In the genomic region with DNA sequence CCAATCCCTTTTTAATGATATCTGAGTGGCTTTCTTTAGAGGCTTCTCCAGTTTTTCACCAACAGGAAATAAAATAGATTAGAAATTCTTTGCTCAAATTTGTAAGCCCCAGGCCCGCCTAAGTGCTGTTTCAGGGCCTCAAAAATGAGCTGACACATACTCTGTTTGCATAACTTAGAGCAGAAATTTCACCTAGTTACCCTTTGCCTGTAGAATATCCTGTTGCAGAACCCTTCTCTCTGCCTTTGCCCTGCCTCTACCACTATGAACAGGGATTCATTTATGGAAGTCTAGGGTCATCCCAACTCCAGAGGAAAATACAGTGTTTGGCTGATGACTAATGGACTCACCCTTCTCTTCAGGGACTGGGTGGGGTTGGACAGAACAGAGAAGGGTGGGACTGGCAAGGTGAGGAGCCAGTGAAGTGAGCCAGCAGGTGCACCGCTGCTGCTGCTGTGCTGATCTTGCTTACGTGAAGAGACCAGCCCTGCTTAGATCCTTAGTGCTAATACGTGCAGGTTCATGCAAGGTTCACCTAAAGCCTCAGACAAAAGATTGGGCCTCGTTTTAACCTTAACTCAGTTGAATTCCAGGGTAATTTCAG, we compare ENCODE assay signal across 11 cellular contexts. TPM values are rescaled to one million over a fixed set of nuclear protein-coding genes. Genes with fewer than 3 reads are reported as not detected.
DNase-seq lines count a peak whose midpoint lies in the region; ATAC-seq, FAIRE-seq and TF ChIP-seq lines count a peak whose summit lies in the region.
"Had no signal": no experiment of that assay in that cellular context is flagged by ENCODE, and none has a peak within 500 bp of the region (broad histone marks: within the 10 kb centered on the region; RNA-seq: fewer than 3 reads in every experiment).

No MANE protein-coding gene starts in this region.

- TF ChIP-seq CTCF in right lobe of liver (IDR thresholded peaks at IDR 0.05) (no peak), HepG2 (CRISPR knock-in tag; IDR thresholded peaks at IDR 0.05) (no peak), lower lobe of right lung (IDR thresholded peaks at IDR 0.05) (no peak), vagina (IDR thresholded peaks at IDR 0.05) (no peak)

- H3K36me3 Mint-ChIP-seq in activated CD4-positive, alpha-beta memory T cell treated with anti-CD3 and anti-CD28 coated beads for 36 hours, result peaks cover 3% of the 10 kb centered on the region

- no peak overlapping the region for H3K4me2 ChIP-seq in HepG2 (ENCODE audit: low read depth, low read length)

- H3K4me1 ChIP-seq in right lobe of liver, result peaks cover 0 to 6% (median 2%) of the 10 kb centered on the region in 4 donors
- H3K4me1 ChIP-seq in HepG2 (ENCODE audit: insufficient read depth, low read length), result no peaks in the 10 kb centered on the region
- peaks cover 44% of the 10 kb centered on the region for H3K4me1 ChIP-seq in lower lobe of right lung
- peaks cover 37% of the 10 kb centered on the region for H3K4me1 ChIP-seq in vagina

- H3K9me3 ChIP-seq in right lobe of liver (no peaks in the 10 kb centered on the region), HepG2 (ENCODE audit: low read length) (no peaks in the 10 kb centered on the region), lower lobe of right lung (no peaks in the 10 kb centered on the region), vagina (no peaks in the 10 kb centered on the region)

- FAIRE-seq in HepG2 (lab: Jason Lieb, UNC), result no peak

- H3K36me3 ChIP-seq in right lobe of liver, result no peaks in the 10 kb centered on the region
- H3K36me3 ChIP-seq in HepG2 (replicated peaks in 1 of 2; ENCODE audit: control insufficient read depth in 1 of 2, insufficient read depth in 2 of 2, low read length in 2 of 2), result no peaks in the 10 kb centered on the region
- no peaks in the 10 kb centered on the region for H3K36me3 ChIP-seq in lower lobe of right lung
- H3K36me3 ChIP-seq in vagina, result no peaks in the 10 kb centered on the region

- no peak overlapping the region for H3K4me3 ChIP-seq in right lobe of liver
- H3K4me3 ChIP-seq in HepG2 (replicated peaks in 1 of 3; ENCODE audit: insufficient read depth in 1 of 3, low read depth in 2 of 3, low read length in 3 of 3), result no peak overlapping the region
- no peak overlapping the region for H3K4me3 ChIP-seq in lower lobe of right lung
- no peak overlapping the region for H3K4me3 ChIP-seq in vagina

- no peak overlapping the region for H2AFZ ChIP-seq in HepG2 (ENCODE audit: low read length)

- no peak for TF ChIP-seq POLR2A in right lobe of liver (IDR thresholded peaks at IDR 0.05)
- TF ChIP-seq POLR2A in HepG2 (IDR thresholded peaks at IDR 0.05; ENCODE audit: insufficient read depth in 1 of 2, low read depth in 2 of 2, low read length in 2 of 2), result no peak
- TF ChIP-seq POLR2A in vagina (IDR thresholded peaks at IDR 0.05), result no peak

- in situ Hi-C loops in HepG2 (cut with HindIII; ENCODE audit: extremely low pct_ligation_motif_present, low pct_unique_long_range_greater_than_20kb), result no loop called here

- H3K4me1 Mint-ChIP-seq in activated CD4-positive, alpha-beta memory T cell treated with anti-CD3 and anti-CD28 coated beads for 36 hours (ENCODE audit: low read depth), result peaks cover 51% of the 10 kb centered on the region
- H3K4me1 Mint-ChIP-seq: nephron progenitor cell had no signal

- no peaks in the 10 kb centered on the region for H3K9me3 Mint-ChIP-seq in activated CD4-positive, alpha-beta memory T cell treated with anti-CD3 and anti-CD28 coated beads for 36 hours
- H3K9me3 Mint-ChIP-seq: nephron progenitor cell had no signal

- no peak overlapping the region for H3K27ac ChIP-seq in right lobe of liver
- no peak overlapping the region for H3K27ac ChIP-seq in HepG2 (ENCODE audit: extremely low read length, insufficient read depth, low read length)
- no peak overlapping the region for H3K27ac ChIP-seq in lower lobe of right lung
- H3K27ac ChIP-seq in vagina, result peak overlapping the region; percentile 19

- ATAC-seq in right lobe of liver, result peak; percentile 14 to 34 (median 24)
- ATAC-seq in HepG2, result no peak
- ATAC-seq in lower lobe of right lung, result peak; percentile 66 to 79
- no peak for ATAC-seq in GM19455 (IDR thresholded peaks at IDR 0.05; ENCODE audit: unreplicated experiment)

- no peaks in the 10 kb centered on the region for H4K20me1 ChIP-seq in HepG2 (ENCODE audit: insufficient read depth, low read length)

- H3K79me2 ChIP-seq in HepG2 (ENCODE audit: insufficient read depth, low read length), result peaks cover 2% of the 10 kb centered on the region

- CTCF ChIA-PET in HepG2 (lab: Yijun Ruan, JAX; ENCODE audit: low intra/inter-chr PET ratio, low total read pairs) (no interaction called here), HEK293T (lab: Yijun Ruan, JAX) (no interaction called here)
- CTCF ChIA-PET in activated CD4-positive, alpha-beta memory T cell treated with anti-CD3 and anti-CD28 coated beads for 36 hours (lab: Charles Lee), result no interaction called here

- TF ChIP-seq EP300 in HepG2 (IDR thresholded peaks at IDR 0.05; ENCODE audit: low read depth in 2 of 2, low read length in 2 of 2) (no peak), HepG2 (CRISPR knock-in tag; IDR thresholded peaks at IDR 0.05; ENCODE audit: borderline replicate concordance) (no peak)

- no TSS peak for BruUV-seq in HepG2 (replicated peaks; lab: Mats Ljungman, UMichigan)

- POLR2A ChIA-PET in HepG2 (lab: Yijun Ruan, JAX) (no interaction called here), HEK293T (lab: Yijun Ruan, JAX) (no interaction called here)
- POLR2A ChIA-PET in activated CD4-positive, alpha-beta memory T cell treated with anti-CD3 and anti-CD28 coated beads for 36 hours (lab: Charles Lee), result no interaction called here

- H3K9ac ChIP-seq in HepG2 (ENCODE audit: insufficient read depth, low read depth, low read length), result no peak overlapping the region

- no peak overlapping the region for H3K4me3 Mint-ChIP-seq in activated CD4-positive, alpha-beta memory T cell treated with anti-CD3 and anti-CD28 coated beads for 36 hours
- H3K4me3 Mint-ChIP-seq: nephron progenitor cell had no signal

- TF ChIP-seq RAD21 in HepG2 (CRISPR knock-in tag; IDR thresholded peaks at IDR 0.05), result no peak

- WGBS in right lobe of liver (ENCODE audit: insufficient coverage, low coverage, low lambda C conversion rate, missing lambda C conversion rate), result 42% methylated on average over 4 of the region's 5 CpGs
- 93% methylated on average over 5 of the region's 5 CpGs for WGBS in HepG2 (ENCODE audit: low lambda C conversion rate)

- H3K27me3 ChIP-seq in right lobe of liver (no peaks in the 10 kb centered on the region), HepG2 (ENCODE audit: control insufficient read depth in 1 of 2, insufficient read depth in 2 of 2, low read length in 2 of 2) (no peaks in the 10 kb centered on the region), lower lobe of right lung (ENCODE audit: low read depth) (no peaks in the 10 kb centered on the region), vagina (no peaks in the 10 kb centered on the region)

- DNase-seq in right lobe of liver, result no peak
- no peak for DNase-seq in HepG2 (ENCODE audit: low spot score)
- DNase-seq in activated CD4-positive, alpha-beta memory T cell treated with anti-CD3 and anti-CD28 coated beads for 36 hours, result no peak
- no peak for DNase-seq in lower lobe of right lung
- DNase-seq in vagina (ENCODE audit: extremely low spot score in 2 of 2), result no peak
- DNase-seq in DMS 273 treated with DMSO at 0.1 percent for 48 hours (lab: John Stamatoyannopoulos, UW), result no peak
- DNase-seq in HEK293T (ENCODE audit: extremely low spot score), result no peak
- DNase-seq: activated CD4-positive, alpha-beta T cell treated with anti-CD3 and anti-CD28 coated beads for 48 hours; nephron progenitor cell; stimulated activated CD4-positive, alpha-beta T cell treated with anti-CD3 and anti-CD28 coated beads, Interleukin-12 subunit alpha, Interleukin-12 subunit beta, amount 100 ng/mL, for 4 hours had no signal

- intact Hi-C loops in right lobe of liver (cut with DNase I) (no loop called here), HepG2 (cut with micrococcal nuclease; ENCODE audit: unreplicated experiment) (no loop called here), lower lobe of right lung (cut with DNase I) (no loop called here), vagina (cut with DNase I) (no loop called here)
- intact Hi-C loops in activated CD4-positive, alpha-beta memory T cell treated with anti-CD3 and anti-CD28 coated beads for 36 hours (cut with micrococcal nuclease), result loop anchor here (2.0 kb wide), 1 partner anchor 16 kb away; no protein-coding TSS in a partner anchor

- H3K27me3 Mint-ChIP-seq in activated CD4-positive, alpha-beta memory T cell treated with anti-CD3 and anti-CD28 coated beads for 36 hours, result no peaks in the 10 kb centered on the region

- H3K27ac Mint-ChIP-seq in activated CD4-positive, alpha-beta memory T cell treated with anti-CD3 and anti-CD28 coated beads for 36 hours, result peak overlapping the region; percentile 28
- H3K27ac Mint-ChIP-seq: nephron progenitor cell had no signal

RNA-seq across cellular contexts. Expression of gene OSTF1, which starts 22.8 kb away (rescaled TPM):
- total RNA-seq in right lobe of liver (10 to 100 TPM; 19.7 to 34.6 (median 24.7) TPM), HepG2 (2016; rRNA removed; fragmentation: Illumina TruSeq; extraction: Trizol) (39.0 and 54.5 TPM in 2 replicates), lower lobe of right lung (91.2 TPM), vagina (25.0 TPM)
- total RNA-seq in HepG2 (2016; cell fraction: cytosol; rRNA removed; fragmentation: Illumina TruSeq; extraction: Trizol; ENCODE audit: low read depth), result 14.7 and 17.1 TPM in 2 replicates
- total RNA-seq in HepG2 (2016; cell fraction: insoluble cytoplasmic fraction; rRNA removed; fragmentation: Illumina TruSeq; extraction: Trizol), result 40.7 and 55.2 TPM in 2 replicates
- 23.8 and 26.2 TPM in 2 replicates for total RNA-seq in HepG2 (2016; cell fraction: membrane; rRNA removed; fragmentation: Illumina TruSeq; extraction: Trizol)
- 18.2 and 18.7 TPM in 2 replicates for total RNA-seq in HepG2 (2016; cell fraction: nucleus; rRNA removed; fragmentation: Illumina TruSeq; extraction: Trizol)
- polyA plus RNA-seq in HepG2 (2011; rRNA removed), result 13.8 and 16.8 TPM in 2 replicates
- polyA plus RNA-seq in HepG2 (2011; cell fraction: cytosol; rRNA removed), result 11.2 and 14.1 TPM in 2 replicates
- polyA plus RNA-seq in HepG2 (2011; cell fraction: nucleus; rRNA removed), result 3.5 and 4.2 TPM in 2 replicates
- 28.8 and 31.6 TPM in 2 replicates for polyA plus RNA-seq in HepG2 (2012)
- 12.9 and 16.0 TPM in 2 replicates for polyA plus RNA-seq in HepG2 (2016; cell fraction: cytosol; fragmentation: Illumina TruSeq; extraction: Trizol; ENCODE audit: low read depth)
- 49.4 and 55.6 TPM in 2 replicates for polyA plus RNA-seq in HepG2 (2016; cell fraction: insoluble cytoplasmic fraction; fragmentation: Illumina TruSeq; extraction: Trizol; ENCODE audit: low read depth)
- 16.3 and 17.4 TPM in 2 replicates for polyA plus RNA-seq in HepG2 (2016; cell fraction: membrane; fragmentation: Illumina TruSeq; extraction: Trizol; ENCODE audit: low read depth)
- 19.4 and 21.6 TPM in 2 replicates for polyA plus RNA-seq in HepG2 (2016; cell fraction: nucleus; fragmentation: Illumina TruSeq; extraction: Trizol; ENCODE audit: insufficient read depth, low read depth)
- polyA minus RNA-seq in HepG2 (2011; rRNA and poly(A)+ RNA removed; ENCODE audit: low replicate concordance), result 3.2 and 10.4 TPM in 2 replicates
- polyA minus RNA-seq in HepG2 (2011; cell fraction: cytosol; rRNA and poly(A)+ RNA removed), result 17.8 and 18.6 TPM in 2 replicates
- 13.4 and 14.0 TPM in 2 replicates for polyA minus RNA-seq in HepG2 (2011; cell fraction: nucleus; rRNA and poly(A)+ RNA removed)
- 100 to 1,000 TPM; 151 TPM for total RNA-seq in activated CD4-positive, alpha-beta memory T cell treated with anti-CD3 and anti-CD28 coated beads for 36 hours

RNA-seq across cellular contexts. Expression of gene NMRK1, which starts 23.2 kb away (rescaled TPM):
- total RNA-seq in right lobe of liver, result 10 to 100 TPM; 19.6 to 29.9 (median 21.9) TPM
- total RNA-seq in HepG2 (2016; rRNA removed; fragmentation: Illumina TruSeq; extraction: Trizol), result 9.1 and 10.2 TPM in 2 replicates
- 5.0 and 8.8 TPM in 2 replicates for total RNA-seq in HepG2 (2016; cell fraction: cytosol; rRNA removed; fragmentation: Illumina TruSeq; extraction: Trizol; ENCODE audit: low read depth)
- total RNA-seq in HepG2 (2016; cell fraction: insoluble cytoplasmic fraction; rRNA removed; fragmentation: Illumina TruSeq; extraction: Trizol), result 8.8 and 10.5 TPM in 2 replicates
- total RNA-seq in HepG2 (2016; cell fraction: membrane; rRNA removed; fragmentation: Illumina TruSeq; extraction: Trizol), result 8.3 and 10.7 TPM in 2 replicates
- total RNA-seq in HepG2 (2016; cell fraction: nucleus; rRNA removed; fragmentation: Illumina TruSeq; extraction: Trizol), result 5.9 and 6.9 TPM in 2 replicates
- 12.9 and 13.5 TPM in 2 replicates for polyA plus RNA-seq in HepG2 (2011; rRNA removed)
- 4.2 and 6.9 TPM in 2 replicates for polyA plus RNA-seq in HepG2 (2011; cell fraction: cytosol; rRNA removed)
- polyA plus RNA-seq in HepG2 (2011; cell fraction: nucleus; rRNA removed), result 11.8 and 15.2 TPM in 2 replicates
- 11.8 and 14.6 TPM in 2 replicates for polyA plus RNA-seq in HepG2 (2012)
- polyA plus RNA-seq in HepG2 (2016; cell fraction: cytosol; fragmentation: Illumina TruSeq; extraction: Trizol; ENCODE audit: low read depth), result 7.0 and 8.7 TPM in 2 replicates
- polyA plus RNA-seq in HepG2 (2016; cell fraction: insoluble cytoplasmic fraction; fragmentation: Illumina TruSeq; extraction: Trizol; ENCODE audit: low read depth), result 10.0 and 11.0 TPM in 2 replicates
- polyA plus RNA-seq in HepG2 (2016; cell fraction: membrane; fragmentation: Illumina TruSeq; extraction: Trizol; ENCODE audit: low read depth), result 7.3 and 7.9 TPM in 2 replicates
- polyA plus RNA-seq in HepG2 (2016; cell fraction: nucleus; fragmentation: Illumina TruSeq; extraction: Trizol; ENCODE audit: insufficient read depth, low read depth), result 10.7 and 12.0 TPM in 2 replicates
- polyA minus RNA-seq in HepG2 (2011; rRNA and poly(A)+ RNA removed; ENCODE audit: low replicate concordance), result 1.8 and 4.3 TPM in 2 replicates
- polyA minus RNA-seq in HepG2 (2011; cell fraction: cytosol; rRNA and poly(A)+ RNA removed), result 1.9 and 2.1 TPM in 2 replicates
- polyA minus RNA-seq in HepG2 (2011; cell fraction: nucleus; rRNA and poly(A)+ RNA removed), result 12.6 and 12.9 TPM in 2 replicates
- total RNA-seq in activated CD4-positive, alpha-beta memory T cell treated with anti-CD3 and anti-CD28 coated beads for 36 hours, result 10 to 100 TPM; 35.3 to 41.2 TPM
- 38.5 TPM for total RNA-seq in lower lobe of right lung
- 20.4 TPM for total RNA-seq in vagina

Comparison
In these comparisons a context has a peak if more than half of its experiments do, and no peak if none do; other contexts are left out.
1. ATAC-seq: peak in right lobe of liver (4 of 4) and lower lobe of right lung (2 of 2); none in HepG2 (single experiment) and GM19455 (single experiment).